In genomic region chr19:1237027-1237659, GRCh38 we compare ENCODE assay signal across 7 cellular contexts. TPM values are rescaled to one million over a fixed set of nuclear protein-coding genes. Genes with fewer than 3 reads are reported as not detected.
DNase-seq lines count a peak whose midpoint lies in the region; ATAC-seq and TF ChIP-seq lines count a peak whose summit lies in the region.
"Had no signal": no experiment of that assay in that cellular context is flagged by ENCODE, and none has a peak within 500 bp of the region (broad histone marks: within the 10 kb centered on the region; RNA-seq: fewer than 3 reads in every experiment).

No MANE protein-coding gene starts in this region.

- H3K9me3 Mint-ChIP-seq in T-helper 2 cell treated with Interferon-gamma antibody and Interleukin-4, amounts not matched to agents 5 μg/mL and 100 μg/mL, for 36 hours = no peaks in the 10 kb centered on the region

- H3K27ac ChIP-seq in thoracic aorta = no peak overlapping the region

- H3K4me3 ChIP-seq in fibroblast of villous mesenchyme (ENCODE audit: low read depth, low read length) (peak overlapping the region; percentile 76), thoracic aorta (peak overlapping the region; percentile 79)

- H3K9me3 ChIP-seq in thoracic aorta = no peaks in the 10 kb centered on the region

- TF ChIP-seq CTCF in fibroblast of villous mesenchyme (IDR thresholded peaks at IDR 0.05; ENCODE audit: insufficient read depth, low read depth, low read length) = no peak
- no peak for TF ChIP-seq CTCF in thoracic aorta (IDR thresholded peaks at IDR 0.05)

- H3K4me1 Mint-ChIP-seq in T-helper 2 cell treated with Interferon-gamma antibody and Interleukin-4, amounts not matched to agents 5 μg/mL and 100 μg/mL, for 36 hours (ENCODE audit: low read depth) = peaks cover 10% of the 10 kb centered on the region

- H3K27ac Mint-ChIP-seq in T-helper 2 cell treated with Interferon-gamma antibody and Interleukin-4, amounts not matched to agents 5 μg/mL and 100 μg/mL, for 36 hours = no peak overlapping the region

- no peaks in the 10 kb centered on the region for H3K36me3 Mint-ChIP-seq in T-helper 2 cell treated with Interferon-gamma antibody and Interleukin-4, amounts not matched to agents 5 μg/mL and 100 μg/mL, for 36 hours (ENCODE audit: low read depth)

- H3K27me3 Mint-ChIP-seq in T-helper 2 cell treated with Interferon-gamma antibody and Interleukin-4, amounts not matched to agents 5 μg/mL and 100 μg/mL, for 36 hours (ENCODE audit: low read depth) = peaks cover 20% of the 10 kb centered on the region

- peaks cover 28 to 50% of the 10 kb centered on the region in 2 donors for H3K4me1 ChIP-seq in thoracic aorta (ENCODE audit: control insufficient read depth in 1 of 2, low read depth in 2 of 2)

- no peak for ATAC-seq in thoracic aorta (ENCODE audit: insufficient number of reproducible peaks, low FRiP score, low read depth)
- ATAC-seq in HG03460 (IDR thresholded peaks at IDR 0.05; ENCODE audit: unreplicated experiment) = no peak

- H3K4me3 Mint-ChIP-seq in T-helper 2 cell treated with Interferon-gamma antibody and Interleukin-4, amounts not matched to agents 5 μg/mL and 100 μg/mL, for 36 hours = peak overlapping the region; percentile 40

- H3K27me3 ChIP-seq in thoracic aorta (replicated peaks; ENCODE audit: insufficient read depth) = no peaks in the 10 kb centered on the region

- peak; percentile 9 for DNase-seq in T-helper 2 cell treated with Interferon-gamma antibody and Interleukin-4, amounts not matched to agents 5 μg/mL and 100 μg/mL, for 36 hours (ENCODE audit: low spot score)
- DNase-seq in T-helper 2 cell (no peak), fibroblast of villous mesenchyme (ENCODE audit: low read depth) (no peak), thoracic aorta (ENCODE audit: low spot score) (no peak), NCI-H146 (lab: John Stamatoyannopoulos, UW) (no peak)
- DNase-seq: DMS153 had no signal

- no peaks in the 10 kb centered on the region for H3K36me3 ChIP-seq in thoracic aorta

RNA-seq across cellular contexts. Expression of gene CBARP, which starts 0.7 kb away (rescaled TPM):
- total RNA-seq in fibroblast of villous mesenchyme (5.8 and 6.0 TPM in 2 replicates), thoracic aorta (1 to 10 TPM in 1 of 2 donors, under 1 TPM in 1; 0.27 to 1.9 TPM)

RNA-seq across cellular contexts. Expression of gene ATP5F1D, which starts 4.4 kb away (rescaled TPM):
- 12.1 and 15.1 TPM in 2 replicates for total RNA-seq in fibroblast of villous mesenchyme
- 10 to 100 TPM; 40.4 to 45.1 TPM for total RNA-seq in thoracic aorta

RNA-seq across cellular contexts. Expression of gene MIDN, which starts 11.2 kb away (rescaled TPM):
- 14.2 and 15.5 TPM in 2 replicates for total RNA-seq in fibroblast of villous mesenchyme
- total RNA-seq in thoracic aorta = 100 to 1,000 TPM in 1 of 2 donors, 10 to 100 TPM in 1; 80.1 to 124 TPM

RNA-seq across cellular contexts. Expression of gene STK11, which starts 31.6 kb away (rescaled TPM):
- total RNA-seq in fibroblast of villous mesenchyme (90.8 and 94.1 TPM in 2 replicates), thoracic aorta (10 to 100 TPM; 60.2 to 70.0 TPM)

RNA-seq across cellular contexts. Expression of gene CIRBP, which starts 32.0 kb away (rescaled TPM):
- 85.5 and 140 TPM in 2 replicates for total RNA-seq in fibroblast of villous mesenchyme
- total RNA-seq in thoracic aorta = 100 to 1,000 TPM; 492 to 644 TPM
